In the genomic region with DNA sequence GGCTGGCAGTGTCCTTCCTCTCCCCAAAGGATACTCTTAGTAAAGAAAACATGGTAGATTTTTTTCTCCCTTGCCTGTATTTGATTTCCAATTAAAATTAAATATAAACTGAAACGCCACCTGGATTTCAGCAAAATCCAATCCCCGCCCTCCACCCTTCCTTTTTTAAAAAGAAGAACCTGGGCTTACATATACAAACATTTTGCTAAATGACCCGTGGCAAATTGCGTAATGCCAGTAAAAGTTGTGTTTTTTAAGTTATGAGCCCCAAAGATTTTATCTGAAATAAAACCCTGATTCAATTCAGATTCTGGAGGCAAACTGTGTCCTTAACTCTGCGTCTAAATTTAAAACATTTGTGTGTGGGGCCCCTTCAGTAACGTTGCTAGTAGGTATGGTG, we compare ENCODE assay signal across 1 cellular context.
A peak's percentile ranks its signal among the peaks of the same experiment; 100 is the strongest.
TF ChIP-seq lines count a peak whose summit lies in the region.

No MANE protein-coding gene starts in this region.

TF ChIP-seq in HepG2, 621 proteins besides CTCF, POLR2A, EP300 and RAD21:
- TF ChIP-seq ZSCAN22 (CRISPR knock-in tag; IDR thresholded peaks at IDR 0.05) (no peak), CEBPB (IDR thresholded peaks at IDR 0.05; ENCODE audit: borderline replicate concordance, low read depth, low read length) (peak; percentile 59; the same call in 1 of the 2 replicates), ZNF598 (CRISPR knock-in tag; IDR thresholded peaks at IDR 0.05; ENCODE audit: borderline replicate concordance) (no peak)
